ENCODE assay signal across 1 cellular context in the genomic region with DNA sequence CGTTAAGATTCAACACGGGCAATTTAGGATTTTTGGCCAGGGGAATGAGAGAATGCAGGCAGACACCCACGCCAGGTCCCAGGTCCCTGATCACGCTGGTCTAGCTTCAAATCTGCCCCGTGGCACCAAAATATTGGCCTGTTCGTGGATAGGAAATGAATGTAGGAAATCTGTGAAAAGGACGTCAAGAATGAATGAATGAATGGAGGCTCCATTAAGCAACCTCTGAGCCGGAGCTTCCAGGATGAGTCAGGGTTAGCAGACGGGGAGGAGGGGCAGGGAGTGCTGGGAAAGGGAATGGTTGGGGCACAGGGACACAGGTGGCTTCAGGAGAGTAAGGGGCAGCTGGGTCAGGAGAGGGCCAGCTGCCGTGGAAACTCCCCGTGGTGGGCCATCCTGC.
TF ChIP-seq lines count a peak whose summit lies in the region.

No MANE protein-coding gene starts in this region.

TF ChIP-seq in H1, 55 proteins besides CTCF, POLR2A, EP300 and RAD21:
- TF ChIP-seq TEAD4 (IDR thresholded peaks at IDR 0.05; ENCODE audit: low read depth, low read length), result no peak
- TF ChIP-seq, protein P1, sequence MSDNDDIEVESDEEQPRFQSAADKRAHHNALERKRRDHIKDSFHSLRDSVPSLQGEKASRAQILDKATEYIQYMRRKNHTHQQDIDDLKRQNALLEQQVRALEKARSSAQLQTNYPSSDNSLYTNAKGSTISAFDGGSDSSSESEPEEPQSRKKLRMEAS (IDR thresholded peaks at IDR 0.05), result no peak
- TF ChIP-seq KDM1A (IDR thresholded peaks at IDR 0.05; ENCODE audit: borderline replicate concordance, low read length), result no peak
- TF ChIP-seq SRF (IDR thresholded peaks at IDR 0.05; ENCODE audit: low read depth, low read length), result no peak
- no peak for TF ChIP-seq FOSL1 (IDR thresholded peaks at IDR 0.05; ENCODE audit: insufficient read depth, low read depth, low read length)
- no peak for TF ChIP-seq SAP30 (IDR thresholded peaks at IDR 0.05; ENCODE audit: insufficient read depth, insufficient replicate concordance, low read length)
- no peak for TF ChIP-seq RNF2 (IDR thresholded peaks at IDR 0.05; ENCODE audit: borderline replicate concordance, low read depth, low read length, missing control alignments, poor library complexity, severe bottlenecking)
- no peak for TF ChIP-seq BRCA1 (IDR thresholded peaks at IDR 0.05; ENCODE audit: low read depth, low read length)
- no peak for TF ChIP-seq SP4 (IDR thresholded peaks at IDR 0.05; ENCODE audit: low read length)
- TF ChIP-seq CEBPB (IDR thresholded peaks at IDR 0.05; ENCODE audit: low read depth, low read length), result peak; percentile 38; the same call in 1 of the 2 replicates
- TF ChIP-seq MAFK (IDR thresholded peaks at IDR 0.05; ENCODE audit: low read depth, low read length), result peak; percentile 43; the same call in 1 of the 2 replicates
- no peak for TF ChIP-seq NRF1 (IDR thresholded peaks at IDR 0.05; ENCODE audit: low read depth, low read length)
- no peak for TF ChIP-seq PHF8 (conservative IDR thresholded peaks at IDR 0.05; ENCODE audit: low read depth, low read length)
- TF ChIP-seq, protein P2, sequence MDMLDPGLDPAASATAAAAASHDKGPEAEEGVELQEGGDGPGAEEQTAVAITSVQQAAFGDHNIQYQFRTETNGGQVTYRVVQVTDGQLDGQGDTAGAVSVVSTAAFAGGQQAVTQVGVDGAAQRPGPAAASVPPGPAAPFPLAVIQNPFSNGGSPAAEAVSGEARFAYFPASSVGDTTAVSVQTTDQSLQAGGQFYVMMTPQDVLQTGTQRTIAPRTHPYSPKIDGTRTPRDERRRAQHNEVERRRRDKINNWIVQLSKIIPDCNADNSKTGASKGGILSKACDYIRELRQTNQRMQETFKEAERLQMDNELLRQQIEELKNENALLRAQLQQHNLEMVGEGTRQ (IDR thresholded peaks at IDR 0.05; ENCODE audit: low read length), result no peak
- TF ChIP-seq NANOG (IDR thresholded peaks at IDR 0.05; ENCODE audit: insufficient read depth, low read depth, low read length, poor library complexity, severe bottlenecking), result no peak
- 0 out of 2 replicates have a peak, but pooled peaks have one; percentile 56 for TF ChIP-seq TCF12 (IDR thresholded peaks at IDR 0.05; ENCODE audit: low read depth, low read length)
- peak; percentile 76 for TF ChIP-seq JUND (IDR thresholded peaks at IDR 0.05; ENCODE audit: low read length)
- no peak for TF ChIP-seq CBX8 (IDR thresholded peaks at IDR 0.05; ENCODE audit: borderline replicate concordance, low read depth, low read length)
- TF ChIP-seq CHD2 (IDR thresholded peaks at IDR 0.05; ENCODE audit: low read length), result no peak
- no peak for TF ChIP-seq SUZ12 (IDR thresholded peaks at IDR 0.05; ENCODE audit: low read length)
- TF ChIP-seq POLR2AphosphoS5 (IDR thresholded peaks at IDR 0.05; ENCODE audit: low read depth, low read length), result no peak
- no peak for TF ChIP-seq EZH2 (IDR thresholded peaks at IDR 0.05; ENCODE audit: low read depth, low read length, severe bottlenecking)
